In the genomic region with DNA sequence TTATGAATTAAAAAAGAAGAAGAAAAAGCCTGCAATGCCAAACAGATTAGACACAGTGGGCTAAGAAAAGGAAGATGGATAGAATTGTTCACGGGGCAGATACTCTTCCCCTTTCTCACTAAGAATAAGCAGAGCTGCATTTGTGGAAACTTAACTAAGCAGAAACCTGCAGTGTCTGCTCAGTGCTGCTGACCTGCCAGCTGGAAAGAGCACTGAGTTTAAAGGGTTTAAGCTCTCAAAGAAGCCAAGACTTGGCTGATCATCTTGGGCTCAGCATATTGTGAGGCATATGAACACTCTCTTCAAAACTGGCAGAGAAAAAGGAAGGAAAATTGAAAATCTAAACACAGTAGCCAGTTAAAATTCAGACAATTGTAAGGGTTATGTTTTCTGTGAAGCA, we compare ENCODE assay signal across 13 cellular contexts.
DNase-seq lines count a peak whose midpoint lies in the region; ATAC-seq and TF ChIP-seq lines count a peak whose summit lies in the region.
"Had no signal": no experiment of that assay in that cellular context is flagged by ENCODE, and none has a peak within 500 bp of the region (broad histone marks: within the 10 kb centered on the region; RNA-seq: fewer than 3 reads in every experiment).

No MANE protein-coding gene starts in this region.

- H3K27ac Mint-ChIP-seq in brain (peak overlapping the region in 4 of 5 experiments; percentile 7 to 69 (median 18)), nephron (peak overlapping the region; percentile 8 to 70 (median 23))
- H3K27ac Mint-ChIP-seq: CD8-positive, alpha-beta T cell; effector memory CD8-positive, alpha-beta T cell had no signal

- H3K9me3 Mint-ChIP-seq in brain (no peaks in the 10 kb centered on the region), nephron (no peaks in the 10 kb centered on the region)
- H3K9me3 Mint-ChIP-seq: CD8-positive, alpha-beta T cell had no signal

- peak; percentile 80 for DNase-seq in G401 (ENCODE audit: low spot score)
- peak; percentile 92 for DNase-seq in NCI-H446 treated with DMSO at 0.1 percent for 48 hours (lab: John Stamatoyannopoulos, UW)
- DNase-seq in activated T-cell treated with anti-CD3 and anti-CD28 coated beads, Interleukin-2, amount 50 U/mL, for 48 hours, result no peak
- no peak for DNase-seq in NCI-H2029 (lab: John Stamatoyannopoulos, UW)
- DNase-seq: activated CD8-positive, alpha-beta memory T cell treated with anti-CD3 and anti-CD28 coated beads for 24 hours; CD8-positive, alpha-beta T cell; effector memory CD8-positive, alpha-beta T cell; NCI-H1694 treated with DMSO at 0.1 percent for 48 hours; right lobe of liver had no signal

- H3K27me3 Mint-ChIP-seq in brain (peaks cover 3% of the 10 kb centered on the region), nephron (ENCODE audit: low read depth) (no peaks in the 10 kb centered on the region)
- H3K27me3 Mint-ChIP-seq: effector memory CD8-positive, alpha-beta T cell had no signal

- H3K4me1 Mint-ChIP-seq in brain (peaks cover 15% of the 10 kb centered on the region), nephron (peaks cover 16% of the 10 kb centered on the region)

- H3K4me3 Mint-ChIP-seq in brain, result peak overlapping the region in 2 of 5 experiments; percentile 12 to 43
- H3K4me3 Mint-ChIP-seq in nephron, result no peak overlapping the region
- H3K4me3 Mint-ChIP-seq: CD8-positive, alpha-beta T cell; effector memory CD8-positive, alpha-beta T cell had no signal

- no peak for ATAC-seq in HG02852 (IDR thresholded peaks at IDR 0.05; ENCODE audit: unreplicated experiment)
- no peak for ATAC-seq in GM19035 (IDR thresholded peaks at IDR 0.05; ENCODE audit: unreplicated experiment)
- ATAC-seq: CD8-positive, alpha-beta T cell; effector memory CD8-positive, alpha-beta T cell; right lobe of liver had no signal

- TF ChIP-seq CTCF in brain (conservative IDR thresholded peaks at IDR 0.05) (no peak), nephron (IDR thresholded peaks at IDR 0.05; ENCODE audit: unreplicated experiment in 3 of 3) (no peak)

- H3K36me3 Mint-ChIP-seq in brain (no peaks in the 10 kb centered on the region), nephron (ENCODE audit: low read depth) (no peaks in the 10 kb centered on the region)
- H3K36me3 Mint-ChIP-seq: CD8-positive, alpha-beta T cell had no signal

- in situ Hi-C loops in G401 (cut with HindIII; ENCODE audit: low sequenced_read_pairs), result no loop called here

Comparison
In these comparisons a context has a peak if more than half of its experiments do, and no peak if none do; other contexts are left out.
1. DNase-seq: peak in G401 (single experiment) and NCI-H446 treated with DMSO at 0.1 percent for 48 hours (single experiment); none in activated T-cell treated with anti-CD3 and anti-CD28 coated beads, Interleukin-2, amount 50 U/mL, for 48 hours (0 of 2) and NCI-H2029 (single experiment).